ENCODE assay signal across 8 cellular contexts in the genomic region with DNA sequence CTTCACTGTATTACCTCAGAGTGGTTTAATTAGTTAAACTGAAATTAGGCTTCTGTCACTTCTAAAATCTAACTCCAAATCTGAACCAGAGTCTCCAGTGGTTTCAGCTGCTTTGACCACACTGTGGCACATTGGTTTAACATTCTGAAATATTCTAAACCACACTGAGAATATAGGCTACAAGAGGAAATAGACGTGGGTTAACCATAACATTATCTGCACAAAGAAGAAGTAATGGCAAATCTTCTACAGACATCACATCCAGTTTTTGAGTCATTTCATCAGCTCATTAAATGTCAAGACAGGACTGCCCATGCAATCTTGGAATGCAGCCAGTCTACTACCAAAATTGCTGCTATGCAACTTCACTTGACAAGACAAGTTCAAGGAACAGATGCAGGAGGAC.
DNase-seq lines count a peak whose midpoint lies in the region; ATAC-seq, FAIRE-seq and TF ChIP-seq lines count a peak whose summit lies in the region.

No MANE protein-coding gene starts in this region.

- FAIRE-seq in GM12892 (lab: Jason Lieb, UNC), result peak; percentile 30

- no peak for TF ChIP-seq POLR2A in GM12892 (IDR thresholded peaks at IDR 0.05; ENCODE audit: low read depth, low read length)

- ATAC-seq in GM21390 (IDR thresholded peaks at IDR 0.05; ENCODE audit: unreplicated experiment) (peak; percentile 77), GM21515 (IDR thresholded peaks at IDR 0.05; ENCODE audit: unreplicated experiment) (no peak)

- H3K4me3 ChIP-seq in choroid plexus epithelial cell (ENCODE audit: low read depth, low read length), result no peak overlapping the region

- TF ChIP-seq CTCF in choroid plexus epithelial cell (conservative IDR thresholded peaks at IDR 0.05; ENCODE audit: low read depth, low read length), result no peak

- no peak for DNase-seq in GM12892 (ENCODE audit: insufficient read length)
- peak; percentile 23 to 36 for DNase-seq in Kasumi-1 (lab: John Stamatoyannopoulos, UW)
- DNase-seq in choroid plexus epithelial cell (ENCODE audit: low read depth), result peak; percentile 67
- no peak for DNase-seq in middle frontal gyrus (ENCODE audit: extremely low spot score, low spot score)
- no peak for DNase-seq in NCI-H2107 (lab: John Stamatoyannopoulos, UW)
- DNase-seq in T-helper 9 cell, result no peak

Comparison
In these comparisons a context has a peak if more than half of its experiments do, and no peak if none do; other contexts are left out.
1. DNase-seq: peak in Kasumi-1 (2 of 2) and choroid plexus epithelial cell (single experiment); none in GM12892 (single experiment), middle frontal gyrus (single experiment), NCI-H2107 (single experiment) and T-helper 9 cell (single experiment).